Comparison of ENCODE assay signal across 8 cellular contexts in the genomic region with DNA sequence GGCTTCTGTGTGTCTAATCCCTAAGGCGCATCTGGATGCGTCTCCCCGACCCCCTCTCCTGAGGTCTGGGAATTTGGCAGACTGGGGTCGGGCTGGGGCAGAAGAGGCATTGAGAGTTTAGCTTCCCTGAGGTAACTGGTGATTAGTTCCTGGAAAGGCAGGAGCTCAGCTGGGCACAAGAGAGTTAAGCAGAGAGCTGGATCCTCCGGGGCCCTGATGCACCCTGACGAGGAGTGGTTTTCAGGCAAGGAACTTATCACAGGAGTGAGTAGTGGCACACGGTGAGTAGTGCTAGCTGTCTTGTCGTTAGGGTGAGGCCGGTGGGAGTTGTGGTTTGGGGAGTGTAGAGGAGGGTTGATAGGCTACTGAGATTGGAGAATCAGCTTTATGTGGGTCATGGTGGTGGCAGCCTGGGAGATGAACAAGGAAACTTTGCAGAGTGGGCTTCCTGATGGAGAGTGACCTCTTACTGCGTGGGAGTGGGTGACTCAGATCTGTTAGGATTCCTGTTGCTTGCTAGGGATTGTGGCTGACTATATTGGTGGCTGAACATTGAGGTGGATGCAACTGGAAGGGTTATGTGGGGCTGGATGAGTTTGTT. TPM values are rescaled to one million over a fixed set of nuclear protein-coding genes. Genes with fewer than 3 reads are reported as not detected.
DNase-seq lines count a peak whose midpoint lies in the region; ATAC-seq and TF ChIP-seq lines count a peak whose summit lies in the region.

No MANE protein-coding gene starts in this region.

- DNase-seq in activated CD4-positive, CD25-positive, alpha-beta regulatory T cell (lab: John Stamatoyannopoulos, UW), result no peak
- DNase-seq in HUDEP-2 (lab: John Stamatoyannopoulos, UW; ENCODE audit: unreplicated experiment in 76 of 76) (peak in 65 of 76 experiments; percentile 4 to 72 (median 40)), endothelial cell (ENCODE audit: low spot score) (peak; percentile 12), mesothelial cell of epicardium (ENCODE audit: low spot score in 2 of 2, unreplicated experiment in 2 of 2) (peak in 1 of 2 experiments; percentile 54), NCI-H128 (lab: John Stamatoyannopoulos, UW; ENCODE audit: unreplicated experiment) (no peak)
- DNase-seq in activated CD4-positive, alpha-beta T cell treated with anti-CD3 and anti-CD28 coated beads, Interleukin-2, amount 50 U/mL, for 1 hour, result peak; percentile 8
- peak; percentile 27 to 46 for DNase-seq in stimulated activated CD8-positive, alpha-beta memory T cell treated with anti-CD3 and anti-CD28 coated beads, Interleukin-7, amount 100 ng/mL, for 48 hours (ENCODE audit: extremely low read depth in 1 of 2, low read depth in 1 of 2)

- no peaks in the 10 kb centered on the region for H3K36me3 Mint-ChIP-seq in endothelial cell (ENCODE audit: low read depth, unreplicated experiment)
- peaks cover 5% of the 10 kb centered on the region for H3K36me3 Mint-ChIP-seq in mesothelial cell of epicardium

- H3K9me3 Mint-ChIP-seq in endothelial cell (ENCODE audit: unreplicated experiment), result no peaks in the 10 kb centered on the region
- H3K9me3 Mint-ChIP-seq in mesothelial cell of epicardium, result no peaks in the 10 kb centered on the region

- H3K4me3 Mint-ChIP-seq in endothelial cell (ENCODE audit: unreplicated experiment) (peak overlapping the region; percentile 94), mesothelial cell of epicardium (peak overlapping the region; percentile 86)

- H3K4me1 Mint-ChIP-seq in endothelial cell (ENCODE audit: unreplicated experiment), result peaks cover 15% of the 10 kb centered on the region
- H3K4me1 Mint-ChIP-seq in mesothelial cell of epicardium, result peaks cover 18% of the 10 kb centered on the region

- TF ChIP-seq CTCF in endothelial cell (IDR thresholded peaks at IDR 0.05; ENCODE audit: unreplicated experiment) (no peak), mesothelial cell of epicardium (IDR thresholded peaks at IDR 0.05; ENCODE audit: unreplicated experiment) (no peak)

- peaks cover 7% of the 10 kb centered on the region for H3K27me3 Mint-ChIP-seq in endothelial cell (ENCODE audit: unreplicated experiment)
- H3K27me3 Mint-ChIP-seq in mesothelial cell of epicardium (ENCODE audit: low read depth), result no peaks in the 10 kb centered on the region

- peak overlapping the region; percentile 86 for H3K27ac Mint-ChIP-seq in endothelial cell (ENCODE audit: unreplicated experiment)
- peak overlapping the region; percentile 92 for H3K27ac Mint-ChIP-seq in mesothelial cell of epicardium

- ATAC-seq in activated CD4-positive, CD25-positive, alpha-beta regulatory T cell treated with anti-CD3 and anti-CD28 coated beads, Interleukin-2, amount 50 U/mL, for 24 hours, result peak; percentile 61 to 71

RNA-seq across cellular contexts. Expression of a gene that starts 0.9 kb away (rescaled TPM):
- total RNA-seq in endothelial cell (ENCODE audit: unreplicated experiment) (33.2 TPM), mesothelial cell of epicardium (41.7 to 43.8 TPM (median 42.8 TPM) in 3 replicates)

RNA-seq across cellular contexts. Expression of a gene that starts 39.6 kb away (rescaled TPM):
- total RNA-seq in endothelial cell (ENCODE audit: unreplicated experiment) (10.8 TPM), mesothelial cell of epicardium (20.0 to 21.1 TPM (median 20.8 TPM) in 3 replicates)

Comparison
In these comparisons a context has a peak if more than half of its experiments do, and no peak if none do; other contexts are left out.
1. DNase-seq: peak in HUDEP-2 (65 of 76), activated CD4-positive, alpha-beta T cell treated with anti-CD3 and anti-CD28 coated beads, Interleukin-2, amount 50 U/mL, for 1 hour (single experiment), endothelial cell (single experiment) and stimulated activated CD8-positive, alpha-beta memory T cell treated with anti-CD3 and anti-CD28 coated beads, Interleukin-7, amount 100 ng/mL, for 48 hours (2 of 2); none in activated CD4-positive, CD25-positive, alpha-beta regulatory T cell (0 of 4) and NCI-H128 (single experiment).